1 cellular context compared by ENCODE assay signal in the genomic region with DNA sequence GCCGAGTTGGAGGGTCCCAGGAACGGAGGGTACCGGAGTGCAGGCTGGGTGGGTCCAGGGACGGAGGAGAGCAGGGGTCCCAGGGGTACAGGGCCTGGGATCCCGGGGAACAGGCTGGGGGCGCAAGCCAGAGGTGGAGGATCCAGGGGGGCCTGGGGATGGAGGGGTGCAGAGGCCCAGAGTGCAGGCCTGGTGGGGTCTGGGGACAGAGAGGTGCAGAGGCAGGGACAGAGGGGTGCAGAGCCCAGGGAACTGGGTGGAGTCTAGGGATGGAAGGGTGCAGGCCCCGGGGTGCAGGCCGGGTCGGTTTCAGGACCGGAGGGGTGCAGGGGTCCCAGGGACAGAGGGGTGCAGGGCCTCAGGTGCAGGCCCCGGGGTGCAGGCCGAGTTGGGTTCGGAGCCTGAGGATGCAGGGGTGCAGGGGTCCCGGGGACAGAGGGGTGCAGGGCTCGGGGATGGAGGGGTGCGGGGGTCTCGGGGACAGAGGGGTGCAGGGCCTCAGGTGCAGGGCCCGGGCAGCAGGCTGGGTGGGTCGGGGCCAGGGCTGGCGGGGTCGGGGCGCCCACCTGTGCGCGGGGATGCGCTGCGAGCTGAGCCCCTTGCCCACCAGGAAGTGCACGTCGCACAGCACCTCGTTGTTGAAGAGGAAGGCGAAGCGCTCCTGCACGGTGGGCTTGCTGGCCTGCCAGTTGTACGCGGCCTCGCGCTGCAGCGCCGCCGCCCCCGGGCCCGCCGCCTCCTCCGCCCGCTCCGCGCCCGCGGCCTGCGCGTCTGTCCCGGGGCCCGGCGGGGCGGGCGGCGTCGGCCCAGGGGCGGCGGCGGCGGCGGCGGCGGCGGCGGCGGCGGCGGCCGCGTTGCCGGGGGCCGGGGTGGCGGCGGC.
A peak's percentile ranks its signal among the peaks of the same experiment; 100 is the strongest.
TF ChIP-seq lines count a peak whose summit lies in the region.

No MANE protein-coding gene starts in this region.

TF ChIP-seq in HepG2, 621 proteins besides CTCF, POLR2A, EP300 and RAD21:
- TF ChIP-seq AGO2 (optimal IDR thresholded peaks at IDR 0.05; ENCODE audit: low read depth, low read length) = peak; percentile 47
- 0 out of 2 replicates have a peak, but pooled peaks have one; percentile 22 for TF ChIP-seq TMF1 (CRISPR knock-in tag; IDR thresholded peaks at IDR 0.05; ENCODE audit: low read depth)
- TF ChIP-seq, protein P1, sequence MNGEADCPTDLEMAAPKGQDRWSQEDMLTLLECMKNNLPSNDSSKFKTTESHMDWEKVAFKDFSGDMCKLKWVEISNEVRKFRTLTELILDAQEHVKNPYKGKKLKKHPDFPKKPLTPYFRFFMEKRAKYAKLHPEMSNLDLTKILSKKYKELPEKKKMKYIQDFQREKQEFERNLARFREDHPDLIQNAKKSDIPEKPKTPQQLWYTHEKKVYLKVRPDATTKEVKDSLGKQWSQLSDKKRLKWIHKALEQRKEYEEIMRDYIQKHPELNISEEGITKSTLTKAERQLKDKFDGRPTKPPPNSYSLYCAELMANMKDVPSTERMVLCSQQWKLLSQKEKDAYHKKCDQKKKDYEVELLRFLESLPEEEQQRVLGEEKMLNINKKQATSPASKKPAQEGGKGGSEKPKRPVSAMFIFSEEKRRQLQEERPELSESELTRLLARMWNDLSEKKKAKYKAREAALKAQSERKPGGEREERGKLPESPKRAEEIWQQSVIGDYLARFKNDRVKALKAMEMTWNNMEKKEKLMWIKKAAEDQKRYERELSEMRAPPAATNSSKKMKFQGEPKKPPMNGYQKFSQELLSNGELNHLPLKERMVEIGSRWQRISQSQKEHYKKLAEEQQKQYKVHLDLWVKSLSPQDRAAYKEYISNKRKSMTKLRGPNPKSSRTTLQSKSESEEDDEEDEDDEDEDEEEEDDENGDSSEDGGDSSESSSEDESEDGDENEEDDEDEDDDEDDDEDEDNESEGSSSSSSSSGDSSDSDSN (CRISPR knock-in tag; IDR thresholded peaks at IDR 0.05) = peak; percentile 23; the same call in 1 of the 2 replicates
- TF ChIP-seq ZFY (CRISPR knock-in tag; IDR thresholded peaks at IDR 0.05) = peak; percentile 51; the same call in 1 of the 2 replicates
- TF ChIP-seq RBFOX2 (IDR thresholded peaks at IDR 0.05; ENCODE audit: low read depth, low read length) = peak; percentile 48
- peak; percentile 15; the same call in 1 of the 2 replicates for TF ChIP-seq GABPB1 (CRISPR knock-in tag; IDR thresholded peaks at IDR 0.05)
- peak; percentile 48; the same call in 1 of the 2 replicates for TF ChIP-seq KDM5B (CRISPR knock-in tag; IDR thresholded peaks at IDR 0.05; ENCODE audit: borderline replicate concordance)
- TF ChIP-seq, protein P2, sequence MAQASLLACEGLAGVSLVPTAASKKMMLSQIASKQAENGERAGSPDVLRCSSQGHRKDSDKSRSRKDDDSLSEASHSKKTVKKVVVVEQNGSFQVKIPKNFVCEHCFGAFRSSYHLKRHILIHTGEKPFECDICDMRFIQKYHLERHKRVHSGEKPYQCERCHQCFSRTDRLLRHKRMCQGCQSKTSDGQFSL (CRISPR knock-in tag; IDR thresholded peaks at IDR 0.05) = no peak
- TF ChIP-seq ZNF205 (CRISPR knock-in tag; IDR thresholded peaks at IDR 0.05) = no peak
- TF ChIP-seq MAZ (IDR thresholded peaks at IDR 0.05; ENCODE audit: borderline replicate concordance, low read depth, low read length) = no peak
- TF ChIP-seq MAZ (CRISPR knock-in tag; IDR thresholded peaks at IDR 0.05; ENCODE audit: low read depth) = peak; percentile 4; the same call in 1 of the 2 replicates
- peak; percentile 31; the same call in 1 of the 2 replicates for TF ChIP-seq ZFX (CRISPR knock-in tag; IDR thresholded peaks at IDR 0.05; ENCODE audit: low read depth)
- no peak for TF ChIP-seq HNRNPLL (IDR thresholded peaks at IDR 0.05; ENCODE audit: low read depth, low read length, poor library complexity, severe bottlenecking)
- peak; percentile 75 for TF ChIP-seq HNRNPK (IDR thresholded peaks at IDR 0.05; ENCODE audit: low read depth, low read length, poor library complexity, severe bottlenecking)
- TF ChIP-seq MED8 (CRISPR knock-in tag; IDR thresholded peaks at IDR 0.05; ENCODE audit: insufficient replicate concordance) = no peak
